ENCODE assay signal across 9 cellular contexts in the genomic region with DNA sequence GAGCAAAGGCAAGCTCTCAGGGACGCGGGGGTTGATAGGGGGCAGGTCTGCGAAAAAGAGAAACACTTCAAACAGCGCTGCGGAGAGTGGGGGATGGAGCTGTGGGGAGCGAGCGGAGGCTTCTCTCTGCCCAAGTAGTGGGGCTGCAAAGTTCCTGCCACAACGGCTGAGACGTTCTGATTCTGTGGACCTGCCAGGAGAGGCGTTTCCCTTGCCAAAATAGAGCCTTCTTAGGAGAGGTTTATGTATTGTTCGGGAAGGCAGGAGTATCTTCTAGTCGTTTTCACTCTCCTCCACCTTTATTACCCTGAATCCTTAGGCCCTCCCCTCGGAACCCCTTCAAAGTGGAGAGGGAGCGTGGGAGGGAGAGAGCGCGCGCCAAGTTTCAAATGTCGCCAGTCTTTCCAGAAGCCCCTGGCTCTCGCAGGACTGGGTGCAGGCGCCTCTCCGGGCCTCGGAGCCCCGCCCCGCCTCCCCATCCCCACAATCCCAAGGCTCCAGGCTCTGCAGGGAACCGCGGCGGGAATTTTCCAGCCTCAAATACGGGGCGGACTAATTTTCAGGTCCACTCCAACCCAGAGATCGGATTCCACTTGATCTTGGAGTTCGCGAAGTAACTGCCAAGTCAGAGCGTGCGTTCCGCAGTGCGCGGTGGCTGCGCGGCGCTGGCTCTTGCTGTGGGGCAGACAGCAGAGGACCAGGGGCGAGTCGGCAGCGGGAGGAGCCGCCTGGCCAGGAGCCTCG. TPM values are rescaled to one million over a fixed set of nuclear protein-coding genes. Genes with fewer than 3 reads are reported as not detected.
A peak's percentile ranks its signal among the peaks of the same experiment; 100 is the strongest.
DNase-seq lines count a peak whose midpoint lies in the region; ATAC-seq, FAIRE-seq and TF ChIP-seq lines count a peak whose summit lies in the region.
"Had no signal": no experiment of that assay in that cellular context is flagged by ENCODE, and none has a peak within 500 bp of the region (broad histone marks: within the 10 kb centered on the region; RNA-seq: fewer than 3 reads in every experiment).

No MANE protein-coding gene starts in this region.

- DNase-seq in A549 (ENCODE audit: low read depth in 1 of 2, low spot score in 1 of 2) (no peak), brain microvascular endothelial cell (no peak), mesothelial cell of epicardium (ENCODE audit: low spot score in 2 of 2, unreplicated experiment in 2 of 2) (no peak), NCI-H1092 treated with DMSO at 0.1 percent for 48 hours (lab: John Stamatoyannopoulos, UW) (no peak)
- no peak for DNase-seq in effector CD8-positive, alpha-beta T cell (lab: John Stamatoyannopoulos, UW)

- H3K36me3 ChIP-seq in HUES48 (ENCODE audit: control insufficient read depth, insufficient read depth, low read length): no peaks in the 10 kb centered on the region
- H3K36me3 ChIP-seq in brain microvascular endothelial cell (replicated peaks): no peaks in the 10 kb centered on the region

- peaks cover 94% of the 10 kb centered on the region for H3K27me3 ChIP-seq in HUES48 (ENCODE audit: control insufficient read depth, insufficient read depth, low read length)
- H3K27me3 ChIP-seq in brain microvascular endothelial cell (replicated peaks): peaks cover 65% of the 10 kb centered on the region

- H3K9me3 Mint-ChIP-seq in mesothelial cell of epicardium: no peaks in the 10 kb centered on the region

- peaks cover 97% of the 10 kb centered on the region for H3K27me3 Mint-ChIP-seq in mesothelial cell of epicardium (ENCODE audit: low read depth)

- in situ Hi-C loops in brain microvascular endothelial cell (cut with HindIII; ENCODE audit: low pct_ligation_motif_present, low sequenced_read_pairs): no loop called here

- H3K4me3 ChIP-seq in A549: no peak overlapping the region
- peak overlapping the region; percentile 74 for H3K4me3 ChIP-seq in HUES48 (ENCODE audit: low read depth, low read length)
- H3K4me3 ChIP-seq in brain microvascular endothelial cell (ENCODE audit: low read depth, low read length): peak overlapping the region; percentile 35

- CTCF ChIA-PET in A549 (lab: Yijun Ruan, JAX): no interaction called here

- H3K9me3 ChIP-seq in A549 (no peaks in the 10 kb centered on the region), HUES48 (ENCODE audit: control insufficient read depth, insufficient read depth, low read length) (no peaks in the 10 kb centered on the region)

- TF ChIP-seq CTCF in A549 (IDR thresholded peaks at IDR 0.05) (no peak), brain microvascular endothelial cell (IDR thresholded peaks at IDR 0.05; ENCODE audit: low read depth, low read length, missing control alignments) (no peak), mesothelial cell of epicardium (IDR thresholded peaks at IDR 0.05; ENCODE audit: unreplicated experiment) (no peak)

- peak overlapping the region; percentile 36 for H3K4me3 Mint-ChIP-seq in mesothelial cell of epicardium

- WGBS in A549 (ENCODE audit: missing lambda C conversion rate): 17% methylated on average over 28 of the region's 45 CpGs

- no peak overlapping the region for H3K27ac Mint-ChIP-seq in mesothelial cell of epicardium

- no peaks in the 10 kb centered on the region for H3K4me1 ChIP-seq in A549
- peaks cover 31% of the 10 kb centered on the region for H3K4me1 ChIP-seq in HUES48 (ENCODE audit: control insufficient read depth, insufficient read depth, low read length)

- H3K4me1 Mint-ChIP-seq in mesothelial cell of epicardium: peaks cover 17% of the 10 kb centered on the region

- no peak for TF ChIP-seq RAD21 in A549 (conservative IDR thresholded peaks at IDR 0.05 in 1 of 2, IDR thresholded peaks at IDR 0.05 in 1 of 2)

- ATAC-seq in A549 (peak in 1 of 2 experiments; percentile 69; a peak in 3 of 6 replicates), GM21619 (IDR thresholded peaks at IDR 0.05; ENCODE audit: unreplicated experiment) (no peak), GM21528 (IDR thresholded peaks at IDR 0.05; ENCODE audit: low FRiP score, unreplicated experiment) (no peak)

- no peak overlapping the region for H3K9ac ChIP-seq in HUES48 (ENCODE audit: low read depth, low read length)

- POLR2A ChIA-PET in A549 (lab: Yijun Ruan, JAX): no interaction called here

- no peaks in the 10 kb centered on the region for H3K36me3 Mint-ChIP-seq in mesothelial cell of epicardium

- H3K4me2 ChIP-seq in A549: peak overlapping the region; percentile 50

- no peak for FAIRE-seq in A549 (lab: Jason Lieb, UNC)

- TF ChIP-seq POLR2A in A549 (IDR thresholded peaks at IDR 0.05; ENCODE audit: low read length): no peak

- H3K27ac ChIP-seq in A549: no peak overlapping the region
- no peak overlapping the region for H3K27ac ChIP-seq in HUES48 (ENCODE audit: low read depth, low read length)
- H3K27ac ChIP-seq in brain microvascular endothelial cell: no peak overlapping the region

- no peak for TF ChIP-seq EP300 in A549 (IDR thresholded peaks at IDR 0.05)

TF ChIP-seq in A549, 52 proteins besides CTCF, POLR2A, EP300 and RAD21:
- TF ChIP-seq GATA3 (IDR thresholded peaks at IDR 0.05; ENCODE audit: borderline replicate concordance): no peak
- no peak for TF ChIP-seq KDM1A (IDR thresholded peaks at IDR 0.05; ENCODE audit: low read depth)
- TF ChIP-seq HEYL (CRISPR knock-in tag; IDR thresholded peaks at IDR 0.05): no peak
- TF ChIP-seq CHD4 (IDR thresholded peaks at IDR 0.05; ENCODE audit: borderline replicate concordance): no peak
- no peak for TF ChIP-seq KDM5A (IDR thresholded peaks at IDR 0.05)
- no peak for TF ChIP-seq HDAC2 (IDR thresholded peaks at IDR 0.05)
- no peak for TF ChIP-seq MAZ (IDR thresholded peaks at IDR 0.05; ENCODE audit: borderline replicate concordance, low read depth, low read length)
- no peak for TF ChIP-seq RARB (CRISPR knock-in tag; IDR thresholded peaks at IDR 0.05)
- no peak for TF ChIP-seq JUN (IDR thresholded peaks at IDR 0.05)
- no peak for TF ChIP-seq JUNB (IDR thresholded peaks at IDR 0.05)
- TF ChIP-seq, protein P1, sequence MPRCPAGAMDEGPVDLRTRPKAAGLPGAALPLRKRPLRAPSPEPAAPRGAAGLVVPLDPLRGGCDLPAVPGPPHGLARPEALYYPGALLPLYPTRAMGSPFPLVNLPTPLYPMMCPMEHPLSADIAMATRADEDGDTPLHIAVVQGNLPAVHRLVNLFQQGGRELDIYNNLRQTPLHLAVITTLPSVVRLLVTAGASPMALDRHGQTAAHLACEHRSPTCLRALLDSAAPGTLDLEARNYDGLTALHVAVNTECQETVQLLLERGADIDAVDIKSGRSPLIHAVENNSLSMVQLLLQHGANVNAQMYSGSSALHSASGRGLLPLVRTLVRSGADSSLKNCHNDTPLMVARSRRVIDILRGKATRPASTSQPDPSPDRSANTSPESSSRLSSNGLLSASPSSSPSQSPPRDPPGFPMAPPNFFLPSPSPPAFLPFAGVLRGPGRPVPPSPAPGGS (IDR thresholded peaks at IDR 0.05): no peak
- no peak for TF ChIP-seq CEBPB (IDR thresholded peaks at IDR 0.05)
- no peak for TF ChIP-seq NR3C1 (IDR thresholded peaks at IDR 0.05)

RNA-seq across cellular contexts. Expression of a gene that starts 10.0 kb away (rescaled TPM):
- polyA plus RNA-seq in A549 (2011; rRNA removed): not detected in 2 replicates
- polyA plus RNA-seq in A549 (2012; cell fraction: cytosol; rRNA removed): not detected in 2 replicates
- not detected in 2 replicates for polyA plus RNA-seq in A549 (2012; cell fraction: nucleus; rRNA removed)
- polyA plus RNA-seq in A549 (2017; fragmentation: RNase III; extraction: RNeasy Plus Mini Kit Qiagen cat#74134 plus additional on column Dnase treatment): not detected in 3 replicates
- polyA minus RNA-seq in A549 (2011; rRNA and poly(A)+ RNA removed): not detected in 2 replicates
- not detected in 3 replicates for total RNA-seq in mesothelial cell of epicardium
- polyA plus RNA-seq: adipose tissue had no signal
